In genomic region chr1:1554550-1554925, GRCh38 we compare ENCODE assay signal across 3 cellular contexts.
A peak's percentile ranks its signal among the peaks of the same experiment; 100 is the strongest.
TF ChIP-seq lines count a peak whose summit lies in the region.

No MANE protein-coding gene starts in this region.

TF ChIP-seq in IMR-90, 13 proteins besides CTCF, POLR2A, EP300 and RAD21:
- no peak for TF ChIP-seq FOS (IDR thresholded peaks at IDR 0.05; ENCODE audit: low read depth, low read length)

TF ChIP-seq in K562, 482 proteins besides CTCF, POLR2A, EP300 and RAD21:
- TF ChIP-seq SUPT5H (IDR thresholded peaks at IDR 0.05) (peak; percentile 43; the same call in 1 of the 2 replicates), BMI1 (IDR thresholded peaks at IDR 0.05; ENCODE audit: low read length) (no peak), E2F5 (CRISPR knock-in tag; IDR thresholded peaks at IDR 0.05) (0 out of 2 replicates have a peak, but pooled peaks have one; percentile 60), RFX7 (CRISPR knock-in tag; IDR thresholded peaks at IDR 0.05) (no peak), POLR2G (IDR thresholded peaks at IDR 0.05; ENCODE audit: low read depth, low read length) (peak; percentile 67), ETS1 (conservative IDR thresholded peaks at IDR 0.05; ENCODE audit: control insufficient read depth, low read depth, low read length) (0 out of 2 replicates have a peak, but pooled peaks have one; percentile 27), MYBL2 (IDR thresholded peaks at IDR 0.05; ENCODE audit: low read depth) (no peak), MYBL2 (CRISPR knock-in tag; IDR thresholded peaks at IDR 0.05; ENCODE audit: borderline replicate concordance) (0 out of 2 replicates have a peak, but pooled peaks have one; percentile 14), POLR2B (IDR thresholded peaks at IDR 0.05; ENCODE audit: low read depth, partially characterized antibody) (peak; percentile 48), ZNF282 (CRISPR knock-in tag; IDR thresholded peaks at IDR 0.05) (0 out of 2 replicates have a peak, but pooled peaks have one; percentile 25)

TF ChIP-seq in WTC11, 78 proteins besides CTCF, POLR2A, EP300 and RAD21:
- TF ChIP-seq TCF7 (CRISPR knock-in tag; IDR thresholded peaks at IDR 0.05; ENCODE audit: low read depth) (no peak), ZNF671 (CRISPR knock-in tag; IDR thresholded peaks at IDR 0.05) (no peak)
